In the genomic region with DNA sequence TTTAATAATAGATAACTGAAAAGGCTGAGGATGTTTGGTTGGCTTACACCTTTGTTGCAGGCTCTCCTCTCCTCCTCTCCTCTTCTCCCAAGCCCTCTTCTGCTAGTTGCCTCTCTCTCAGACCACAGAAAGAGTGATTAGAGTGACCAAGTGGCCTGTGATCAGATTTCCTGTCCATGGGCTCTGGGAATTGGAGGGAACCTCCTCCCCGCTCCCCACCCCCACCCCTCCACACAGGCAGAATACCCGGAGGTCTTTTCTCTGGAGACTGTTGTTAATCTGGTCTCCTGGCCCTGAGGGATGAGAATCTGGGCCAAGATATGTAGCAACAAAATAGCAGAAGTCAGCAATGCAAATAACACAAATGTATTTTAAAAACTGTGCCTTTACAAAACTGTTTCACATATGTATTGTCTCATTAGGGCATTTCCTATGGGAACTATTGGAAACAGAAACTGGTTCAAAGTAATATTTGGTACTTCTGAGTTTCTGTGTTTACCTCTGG, we compare ENCODE assay signal across 20 cellular contexts.
DNase-seq lines count a peak whose midpoint lies in the region; TF ChIP-seq lines count a peak whose summit lies in the region.
"Had no signal": no experiment of that assay in that cellular context is flagged by ENCODE, and none has a peak within 500 bp of the region (broad histone marks: within the 10 kb centered on the region; RNA-seq: fewer than 3 reads in every experiment).

No MANE protein-coding gene starts in this region.

- CTCF ChIA-PET in mammary epithelial cell (lab: Charles Lee; ENCODE audit: low non-redundant PET) (no interaction called here), MCF 10A (lab: Yijun Ruan, JAX) (interaction anchor here (0.6 to 0.9 kb wide), 3 partner anchors 18 to 893 kb away, joined by 3 to 4 read pairs (median 3); no protein-coding TSS in a partner anchor)

- H3K4me3 ChIP-seq in mammary epithelial cell (replicated peaks in 1 of 3; ENCODE audit: insufficient read depth in 1 of 3, low read depth in 2 of 3, low read length in 3 of 3) (no peak overlapping the region), fibroblast of pulmonary artery (replicated peaks; ENCODE audit: low read depth, low read length) (no peak overlapping the region), hepatocyte (no peak overlapping the region), spleen (no peak overlapping the region)

- no peak overlapping the region for H3K9ac ChIP-seq in mammary epithelial cell (ENCODE audit: insufficient read depth, low read length)

- no CpG with 5 or more reads among the region's 2 CpGs for WGBS in mammary epithelial cell (ENCODE audit: low coverage, missing lambda C conversion rate)
- WGBS in hepatocyte (ENCODE audit: low lambda C conversion rate, missing lambda C conversion rate): 27% methylated on average over 1 of the region's 2 CpGs
- 40 to 66% (median 51%) methylated on average over 2 of the region's 2 CpGs for WGBS in spleen, 5 donors

- H3K27me3 ChIP-seq in mammary epithelial cell (ENCODE audit: insufficient read depth, low read length) (no peaks in the 10 kb centered on the region), hepatocyte (no peaks in the 10 kb centered on the region), spleen (replicated peaks in 1 of 7) (no peaks in the 10 kb centered on the region)

- DNase-seq in mammary epithelial cell: no peak
- DNase-seq in MCF 10A (ENCODE audit: unreplicated experiment): no peak
- DNase-seq in fibroblast of pulmonary artery (ENCODE audit: low read depth): peak; percentile 21
- DNase-seq in mesothelial cell of epicardium (ENCODE audit: low spot score in 2 of 2, unreplicated experiment in 2 of 2): no peak
- no peak for DNase-seq in hippocampal formation (lab: John Stamatoyannopoulos, UW)
- no peak for DNase-seq in hepatocyte (ENCODE audit: low spot score)
- no peak for DNase-seq in spleen
- DNase-seq: 8988T; AML-193; C1 segment of cervical spinal cord; CD8-positive, alpha-beta T cell; DND-41; HFFc6; KBM-7; NCI-H1092 treated with DMSO at 0.1 percent for 48 hours; NCI-H1436 treated with DMSO at 0.1 percent for 48 hours; NCI-H1930; NCI-H510A; SHP77 treated with DMSO at 0.1 percent for 48 hours had no signal

- dilution Hi-C loops in mammary epithelial cell (cut with HindIII; ENCODE audit: low sequenced_read_pairs): no loop called here

- H3K27me3 Mint-ChIP-seq in MCF 10A (ENCODE audit: insufficient read depth, unreplicated experiment): no peaks in the 10 kb centered on the region
- H3K27me3 Mint-ChIP-seq in mesothelial cell of epicardium (ENCODE audit: low read depth): no peaks in the 10 kb centered on the region

- H3K27ac Mint-ChIP-seq in MCF 10A (ENCODE audit: low read depth, unreplicated experiment) (no peak overlapping the region), mesothelial cell of epicardium (peak overlapping the region; percentile 21)
- H3K27ac Mint-ChIP-seq: CD8-positive, alpha-beta T cell; HFFc6 had no signal

- H3K4me3 Mint-ChIP-seq in MCF 10A (ENCODE audit: unreplicated experiment) (no peak overlapping the region), mesothelial cell of epicardium (no peak overlapping the region)
- H3K4me3 Mint-ChIP-seq: CD8-positive, alpha-beta T cell; HFFc6 had no signal

- POLR2A ChIA-PET in MCF 10A (lab: Yijun Ruan, JAX): interaction anchor here (0.8 kb wide), 1 partner anchor 316 kb away, joined by 3 read pairs; no protein-coding TSS in a partner anchor

- no peak for TF ChIP-seq POLR2A in spleen (IDR thresholded peaks at IDR 0.05)

- intact Hi-C loops in mammary epithelial cell (cut with micrococcal nuclease) (no loop called here), MCF 10A (cut with micrococcal nuclease) (no loop called here), spleen (cut with DNase I; ENCODE audit: low total_unique reads) (no loop called here)

- H3K36me3 Mint-ChIP-seq in MCF 10A (ENCODE audit: insufficient read depth, unreplicated experiment): no peaks in the 10 kb centered on the region
- H3K36me3 Mint-ChIP-seq in mesothelial cell of epicardium: no peaks in the 10 kb centered on the region
- H3K36me3 Mint-ChIP-seq: CD8-positive, alpha-beta T cell had no signal

- H3K4me1 ChIP-seq in mammary epithelial cell (ENCODE audit: insufficient read depth, low read length): no peaks in the 10 kb centered on the region
- H3K4me1 ChIP-seq in hepatocyte (ENCODE audit: insufficient read depth): no peaks in the 10 kb centered on the region
- H3K4me1 ChIP-seq in spleen: no peaks in the 10 kb centered on the region

- H3K9me3 Mint-ChIP-seq in MCF 10A (ENCODE audit: unreplicated experiment) (no peaks in the 10 kb centered on the region), mesothelial cell of epicardium (no peaks in the 10 kb centered on the region)
- H3K9me3 Mint-ChIP-seq: CD8-positive, alpha-beta T cell; HFFc6 had no signal

- H4K20me1 ChIP-seq in mammary epithelial cell (ENCODE audit: insufficient read depth, low read length) (no peaks in the 10 kb centered on the region), hepatocyte (ENCODE audit: insufficient read depth, poor library complexity, severe bottlenecking) (no peaks in the 10 kb centered on the region)

- H3K27ac ChIP-seq in mammary epithelial cell (ENCODE audit: insufficient read depth, low read depth, low read length) (no peak overlapping the region), hepatocyte (no peak overlapping the region), spleen (no peak overlapping the region)
- H3K27ac ChIP-seq: RWPE1 had no signal

- TF ChIP-seq CTCF in mammary epithelial cell (conservative IDR thresholded peaks at IDR 0.05 in 1 of 2, IDR thresholded peaks at IDR 0.05 in 1 of 2; ENCODE audit: extremely low read depth in 1 of 2, insufficient read depth in 1 of 2, low read depth in 1 of 2, low read length in 2 of 2) (no peak), MCF 10A (IDR thresholded peaks at IDR 0.05; ENCODE audit: unreplicated experiment) (no peak), fibroblast of pulmonary artery (IDR thresholded peaks at IDR 0.05; ENCODE audit: low read length, missing control alignments) (no peak), mesothelial cell of epicardium (IDR thresholded peaks at IDR 0.05; ENCODE audit: unreplicated experiment) (no peak), hepatocyte (IDR thresholded peaks at IDR 0.05; ENCODE audit: poor library complexity) (no peak), spleen (IDR thresholded peaks at IDR 0.05 in 8 of 11, conservative IDR thresholded peaks at IDR 0.05 in 3 of 11) (no peak)

- in situ Hi-C loops in mammary epithelial cell (cut with MboI; ENCODE audit: low sequenced_read_pairs in 2 of 2): no loop called here

- no TSS peak for BruUV-seq in mammary epithelial cell (replicated peaks; lab: Mats Ljungman, UMichigan)
- BruUV-seq in MCF 10A (replicated peaks; lab: Mats Ljungman, UMichigan): no TSS peak

- no peaks in the 10 kb centered on the region for H3K79me2 ChIP-seq in mammary epithelial cell (ENCODE audit: insufficient read depth, low read length)
- H3K79me2 ChIP-seq in hepatocyte: no peaks in the 10 kb centered on the region

- H3K4me2 ChIP-seq in mammary epithelial cell (ENCODE audit: insufficient read depth, low read depth, low read length) (no peak overlapping the region), hepatocyte (no peak overlapping the region)

- no peaks in the 10 kb centered on the region for H3K9me2 ChIP-seq in hepatocyte (replicated peaks; ENCODE audit: insufficient read depth)

- H3K9me3 ChIP-seq in mammary epithelial cell (replicated peaks; ENCODE audit: insufficient read depth, low read length) (no peaks in the 10 kb centered on the region), hepatocyte (ENCODE audit: low read depth) (no peaks in the 10 kb centered on the region), spleen (no peaks in the 10 kb centered on the region)

- H2AFZ ChIP-seq in mammary epithelial cell (ENCODE audit: low read depth, low read length) (peak overlapping the region; percentile 52), hepatocyte (no peak overlapping the region)

- H3K36me3 ChIP-seq in mammary epithelial cell (ENCODE audit: insufficient read depth, low read length) (no peaks in the 10 kb centered on the region), hepatocyte (replicated peaks; ENCODE audit: insufficient read depth, low read depth) (no peaks in the 10 kb centered on the region), spleen (no peaks in the 10 kb centered on the region)

- H3K4me1 Mint-ChIP-seq in MCF 10A (ENCODE audit: insufficient read depth, unreplicated experiment) (no peaks in the 10 kb centered on the region), mesothelial cell of epicardium (peaks cover 3% of the 10 kb centered on the region)
